Comparison of ENCODE assay signal across 10 cellular contexts in genomic region chr4:99403380-99404194, GRCh38. TPM values are rescaled to one million over a fixed set of nuclear protein-coding genes. Genes with fewer than 3 reads are reported as not detected.
DNase-seq lines count a peak whose midpoint lies in the region; ATAC-seq and TF ChIP-seq lines count a peak whose summit lies in the region.
"Had no signal": no experiment of that assay in that cellular context is flagged by ENCODE, and none has a peak within 500 bp of the region (broad histone marks: within the 10 kb centered on the region; RNA-seq: fewer than 3 reads in every experiment).

No MANE protein-coding gene starts in this region.

- no peak overlapping the region for H3K9ac ChIP-seq in skeletal muscle tissue (ENCODE audit: low read depth in 1 of 3, low read length in 3 of 3)

- H3K4me1 ChIP-seq in skeletal muscle tissue (ENCODE audit: control insufficient read depth in 3 of 3, insufficient read depth in 3 of 3, low read length in 3 of 3), result peaks cover 0 to 4% (median 4%) of the 10 kb centered on the region in 3 donors
- H3K4me1 ChIP-seq in A673 (ENCODE audit: insufficient read depth, low read length, poor library complexity, severe bottlenecking), result no peaks in the 10 kb centered on the region

- H3K36me3 ChIP-seq in skeletal muscle tissue (ENCODE audit: control insufficient read depth in 3 of 3, insufficient read depth in 3 of 3, low read length in 3 of 3), result no peaks in the 10 kb centered on the region
- H3K36me3 ChIP-seq in A673 (ENCODE audit: insufficient read depth, low read length, poor library complexity, severe bottlenecking), result no peaks in the 10 kb centered on the region

- intact Hi-C loops in A673 (cut with micrococcal nuclease; ENCODE audit: unreplicated experiment), result loop anchor here (2.0 to 10.0 kb wide), 3 partner anchors 463 to 1253 kb away; no protein-coding TSS in a partner anchor

- no peaks in the 10 kb centered on the region for H3K9me3 ChIP-seq in skeletal muscle tissue (ENCODE audit: control insufficient read depth in 3 of 3, low read length in 3 of 3)
- H3K9me3 ChIP-seq in A673 (ENCODE audit: low read depth, low read length, poor library complexity, severe bottlenecking), result no peaks in the 10 kb centered on the region

- CTCF ChIA-PET in A673 (lab: Charles Lee), result interaction anchor here (0.9 to 1.3 kb wide), 2 partner anchors 32 to 408 kb away, joined by 3 to 4 read pairs; partner anchors contain the start of gene METAP1

- no peaks in the 10 kb centered on the region for H3K27me3 ChIP-seq in skeletal muscle tissue (ENCODE audit: control insufficient read depth in 3 of 3, insufficient read depth in 3 of 3, low read length in 3 of 3)
- no peaks in the 10 kb centered on the region for H3K27me3 ChIP-seq in A673 (replicated peaks; ENCODE audit: insufficient read depth, low read depth, low read length, poor library complexity)

- ATAC-seq in GM19043 (IDR thresholded peaks at IDR 0.05; ENCODE audit: low read depth, unreplicated experiment), result peak; percentile 64
- peak; percentile 74 for ATAC-seq in HG02981 (IDR thresholded peaks at IDR 0.05; ENCODE audit: unreplicated experiment)

- no peak overlapping the region for H3K4me3 ChIP-seq in coronary artery
- no peak overlapping the region for H3K4me3 ChIP-seq in skeletal muscle tissue (ENCODE audit: low read length in 3 of 3)
- H3K4me3 ChIP-seq in A673 (ENCODE audit: low read depth, low read length, poor library complexity, severe bottlenecking), result no peak overlapping the region

- no peak for DNase-seq in coronary artery (ENCODE audit: low spot score)
- DNase-seq in SW 1271 (lab: John Stamatoyannopoulos, UW), result no peak
- DNase-seq in G401 (ENCODE audit: low spot score), result no peak
- DNase-seq in A673 (ENCODE audit: low spot score), result no peak
- DNase-seq in NK-92 treated with Interleukin-12 subunit alpha and Interleukin-12 subunit beta, amount 100 ng/mL, for 24 hours (lab: John Stamatoyannopoulos, UW), result no peak

- in situ Hi-C loops in G401 (cut with HindIII; ENCODE audit: low sequenced_read_pairs), result no loop called here

- H3K27ac ChIP-seq in coronary artery (peak overlapping the region; percentile 85 to 88), skeletal muscle tissue (ENCODE audit: low read depth, low read length) (peak overlapping the region; percentile 21), A673 (ENCODE audit: low read depth, low read length, poor library complexity, severe bottlenecking) (no peak overlapping the region)

- POLR2A ChIA-PET in A673 (lab: Charles Lee; ENCODE audit: low non-redundant PET), result no interaction called here

- no TSS peak for BruUV-seq in A673 (replicated peaks; lab: Mats Ljungman, UMichigan)

- TF ChIP-seq CTCF in coronary artery (IDR thresholded peaks at IDR 0.05) (no peak), A673 (conservative IDR thresholded peaks at IDR 0.05; ENCODE audit: low read depth, low read length) (no peak)

RNA-seq across cellular contexts. Expression of gene ADH7, which starts 31.6 kb away (rescaled TPM):
- total RNA-seq in skeletal muscle tissue (not detected), A673 (2021) (not detected in 2 replicates)
- not detected in 2 replicates for total RNA-seq in G401 (2014; rRNA removed; shearing (Covaris generic))
- total RNA-seq: activated naive CD4-positive, alpha-beta T cell treated with anti-CD3 and anti-CD28 coated beads, Interleukin-2, amount 50 U/mL, for 72 hours; HT1080 had no signal

RNA-seq across cellular contexts. Expression of gene ADH1C, which starts 51.0 kb away (rescaled TPM):
- total RNA-seq in skeletal muscle tissue (13.0 TPM), A673 (2021) (not detected in 2 replicates)
- total RNA-seq in G401 (2014; rRNA removed; shearing (Covaris generic)), result not detected in 2 replicates
- total RNA-seq: activated naive CD4-positive, alpha-beta T cell treated with anti-CD3 and anti-CD28 coated beads, Interleukin-2, amount 50 U/mL, for 72 hours; HT1080 had no signal

Comparison
In these comparisons a context has a peak if more than half of its experiments do, and no peak if none do; other contexts are left out.
1. RNA of gene ADH1C, which starts 51.0 kb away (total RNA-seq): 13.0 TPM in skeletal muscle tissue (single experiment); not detected in A673 and not detected in G401; every median in the first group is over 10 times any median in the second.